In genomic region chr17:4939554-4939803, GRCh38 we compare ENCODE assay signal across 8 cellular contexts. TPM values are rescaled to one million over a fixed set of nuclear protein-coding genes. Genes with fewer than 3 reads are reported as not detected.
DNase-seq lines count a peak whose midpoint lies in the region; ATAC-seq, FAIRE-seq and TF ChIP-seq lines count a peak whose summit lies in the region.

No MANE protein-coding gene starts in this region.

- H3K27ac ChIP-seq in small intestine (ENCODE audit: low read depth in 1 of 2, low read length in 1 of 2) = peak overlapping the region; percentile 93 to 96

- no peak for TF ChIP-seq CTCF in activated B cell treated with CpG ODN at 0.5 μM for 24 hours (IDR thresholded peaks at IDR 0.05)

- H3K4me3 Mint-ChIP-seq in activated B cell treated with CpG ODN at 0.5 μM for 24 hours = peak overlapping the region; percentile 97

- CTCF ChIA-PET in activated B cell treated with CpG ODN at 0.5 μM for 24 hours (lab: Charles Lee) = interaction anchor here (1.2 to 2.3 kb wide), 5 partner anchors 9 to 48 kb away, joined by 3 to 14 read pairs (median 6); partner anchors contain the start of genes CAMTA2, PFN1 and SPAG7

- H3K9me3 ChIP-seq in ES-I3 (ENCODE audit: control insufficient read depth, insufficient read depth, low read length) (no peaks in the 10 kb centered on the region), small intestine (ENCODE audit: control insufficient read depth, low read depth) (no peaks in the 10 kb centered on the region)

- peak overlapping the region; percentile 82 for H3K27ac Mint-ChIP-seq in activated B cell treated with CpG ODN at 0.5 μM for 24 hours

- WGBS in small intestine, 3 donors = 0 to 1% (median 0%) methylated on average over 9 to 16 of the region's 16 CpGs

- intact Hi-C loops in activated B cell treated with CpG ODN at 0.5 μM for 24 hours (cut with micrococcal nuclease) = no loop called here
- intact Hi-C loops in left cardiac atrium (cut with DNase I) = no loop called here

- POLR2A ChIA-PET in activated B cell treated with CpG ODN at 0.5 μM for 24 hours (lab: Charles Lee) = interaction anchor here (0.7 to 3.4 kb wide), 24 partner anchors 10 to 274 kb away, joined by 3 to 104 read pairs (median 6); partner anchors contain the start of genes ARRB2, C17orf107, CAMTA2 and ENO3

- no peak for TF ChIP-seq POLR2A in erythroblast (IDR thresholded peaks at IDR 0.05; ENCODE audit: low read length)

- peaks cover 9% of the 10 kb centered on the region; the same call in 1 of the 2 replicates for H3K4me1 ChIP-seq in ES-I3 (ENCODE audit: insufficient read depth, low read length)
- peaks cover 4 to 9% of the 10 kb centered on the region in 2 donors for H3K4me1 ChIP-seq in small intestine (ENCODE audit: control insufficient read depth in 2 of 2, insufficient read depth in 1 of 2, low read depth in 1 of 2, low read length in 1 of 2)

- no peaks in the 10 kb centered on the region for H3K27me3 ChIP-seq in small intestine (ENCODE audit: control insufficient read depth in 2 of 2, insufficient read depth in 2 of 2, low read length in 2 of 2)

- H3K4me3 ChIP-seq in small intestine (ENCODE audit: low read depth in 1 of 2, low read length in 2 of 2) = peak overlapping the region; percentile 64 to 92

- peaks cover 66% of the 10 kb centered on the region for H3K36me3 Mint-ChIP-seq in activated B cell treated with CpG ODN at 0.5 μM for 24 hours (ENCODE audit: low read depth)

- FAIRE-seq in small intestine (lab: Jason Lieb, UNC) = no peak

- no peaks in the 10 kb centered on the region for H3K9me3 Mint-ChIP-seq in activated B cell treated with CpG ODN at 0.5 μM for 24 hours

- peak overlapping the region; percentile 98 for H3K9ac ChIP-seq in ES-I3 (ENCODE audit: low read depth, low read length)

- H3K36me3 ChIP-seq in ES-I3 (ENCODE audit: insufficient read depth, low read length) = peaks cover 4% of the 10 kb centered on the region; the same call in 1 of the 2 replicates
- H3K36me3 ChIP-seq in small intestine (ENCODE audit: control insufficient read depth in 2 of 2, insufficient read depth in 2 of 2, low read length in 2 of 2) = peaks cover 2 to 15% of the 10 kb centered on the region in 2 donors

- no peaks in the 10 kb centered on the region for H3K27me3 Mint-ChIP-seq in activated B cell treated with CpG ODN at 0.5 μM for 24 hours

- peaks cover 66% of the 10 kb centered on the region for H3K4me1 Mint-ChIP-seq in activated B cell treated with CpG ODN at 0.5 μM for 24 hours

- ATAC-seq in HG02571 (IDR thresholded peaks at IDR 0.05; ENCODE audit: unreplicated experiment) (peak; percentile 18), activated B cell treated with CpG ODN at 0.5 μM for 24 hours (ENCODE audit: low read depth) (no peak), left cardiac atrium (no peak)

- no peak for DNase-seq in activated B cell treated with CpG ODN at 0.5 μM for 24 hours
- DNase-seq in left cardiac atrium = peak; percentile 53
- DNase-seq in small intestine = no peak
- DNase-seq in D341Med (ENCODE audit: low spot score) = no peak
- no peak for DNase-seq in hepatic stellate cell (ENCODE audit: low spot score)
- no peak for DNase-seq in erythroblast (lab: John Stamatoyannopoulos, UW)

RNA-seq across cellular contexts. Expression of gene SLC25A11, which starts 0.4 kb away (rescaled TPM):
- total RNA-seq in activated B cell treated with CpG ODN at 0.5 μM for 24 hours (35.3 and 35.8 TPM in 2 replicates), left cardiac atrium (100 to 1,000 TPM; 166 to 175 TPM)
- polyA plus RNA-seq in small intestine = 10 to 100 TPM; 55.1 to 79.2 (median 66.4) TPM

RNA-seq across cellular contexts. Expression of gene RNF167, which starts 0.6 kb away (rescaled TPM):
- total RNA-seq in activated B cell treated with CpG ODN at 0.5 μM for 24 hours = 93.3 and 108 TPM in 2 replicates
- 10 to 100 TPM; 76.2 to 95.6 TPM for total RNA-seq in left cardiac atrium
- polyA plus RNA-seq in small intestine = 100 to 1,000 TPM; 108 to 132 (median 126) TPM

RNA-seq across cellular contexts. Expression of gene GP1BA, which starts 7.4 kb away (rescaled TPM):
- total RNA-seq in activated B cell treated with CpG ODN at 0.5 μM for 24 hours (not detected in 2 replicates), left cardiac atrium (under 1 TPM; 0.13 to 0.15 TPM)
- under 1 TPM in 1 of 3 donors, not detected in 2; 0.06 TPM for polyA plus RNA-seq in small intestine

RNA-seq across cellular contexts. Expression of gene PFN1, which starts 8.9 kb away (rescaled TPM):
- total RNA-seq in activated B cell treated with CpG ODN at 0.5 μM for 24 hours (1,071 and 1,072 TPM in 2 replicates), left cardiac atrium (100 to 1,000 TPM; 254 to 303 TPM)
- polyA plus RNA-seq in small intestine = 1,000 to 10,000 TPM in 1 of 3 donors, 100 to 1,000 TPM in 2; 848 to 1,180 (median 968) TPM

RNA-seq across cellular contexts. Expression of gene ENO3, which starts 11.4 kb away (rescaled TPM):
- total RNA-seq in activated B cell treated with CpG ODN at 0.5 μM for 24 hours (26.3 and 29.5 TPM in 2 replicates), left cardiac atrium (100 to 1,000 TPM; 149 to 228 TPM)
- polyA plus RNA-seq in small intestine = 10 to 100 TPM; 10.7 to 98.0 (median 25.9) TPM
